In genomic region chr17:73226556-73227172, GRCh38 we compare ENCODE assay signal across 13 cellular contexts. TPM values are rescaled to one million over a fixed set of nuclear protein-coding genes. Genes with fewer than 3 reads are reported as not detected.
A peak's percentile ranks its signal among the peaks of the same experiment; 100 is the strongest.
DNase-seq lines count a peak whose midpoint lies in the region; ATAC-seq, FAIRE-seq and TF ChIP-seq lines count a peak whose summit lies in the region.
"Had no signal": no experiment of that assay in that cellular context is flagged by ENCODE, and none has a peak within 500 bp of the region (broad histone marks: within the 10 kb centered on the region; RNA-seq: fewer than 3 reads in every experiment).

No MANE protein-coding gene starts in this region.

- H3K36me3 Mint-ChIP-seq in activated CD4-positive, alpha-beta memory T cell treated with anti-CD3 and anti-CD28 coated beads, Interleukin-2, amount 10 ng/mL, durations not matched to agents 7 days and 5 days (ENCODE audit: low read depth) = peaks cover 34% of the 10 kb centered on the region

- H3K9me3 ChIP-seq in A549 (no peaks in the 10 kb centered on the region), iPS-18a (ENCODE audit: control insufficient read depth, low read depth, low read length) (no peaks in the 10 kb centered on the region), MG63 (no peaks in the 10 kb centered on the region), transverse colon (no peaks in the 10 kb centered on the region)

- H3K4me1 Mint-ChIP-seq in activated CD4-positive, alpha-beta memory T cell treated with anti-CD3 and anti-CD28 coated beads, Interleukin-2, amount 10 ng/mL, durations not matched to agents 7 days and 5 days = peaks cover 75% of the 10 kb centered on the region

- TF ChIP-seq EP300 in A549 (IDR thresholded peaks at IDR 0.05) (no peak), transverse colon (IDR thresholded peaks at IDR 0.05; ENCODE audit: low read depth) (no peak)

- peak overlapping the region; percentile 65 for H3K4me3 Mint-ChIP-seq in activated CD4-positive, alpha-beta memory T cell treated with anti-CD3 and anti-CD28 coated beads, Interleukin-2, amount 10 ng/mL, durations not matched to agents 7 days and 5 days
- H3K4me3 Mint-ChIP-seq: CD14-positive monocyte; stimulated activated naive B cell treated with anti-CD40 and anti-IgM and Interleukin-4, amounts not matched to agents 10 μg/mL and 1 μg/mL and 100 μg/mL, for 72 hours had no signal

- H3K9ac ChIP-seq in iPS-18a (ENCODE audit: low read length) = peak overlapping the region; percentile 3

- TF ChIP-seq POLR2A in A549 (IDR thresholded peaks at IDR 0.05; ENCODE audit: low read length) (no peak), transverse colon (IDR thresholded peaks at IDR 0.05) (no peak)

- WGBS in A549 (ENCODE audit: missing lambda C conversion rate) = 57% methylated on average over 3 of the region's 3 CpGs
- WGBS in transverse colon (ENCODE audit: low coverage in 1 of 2), 2 donors = 55 to 64% methylated on average over 3 of the region's 3 CpGs

- peak overlapping the region; percentile 14; the same call in 1 of the 3 replicates for H3K4me2 ChIP-seq in A549

- TF ChIP-seq RAD21 in A549 (conservative IDR thresholded peaks at IDR 0.05 in 1 of 2, IDR thresholded peaks at IDR 0.05 in 1 of 2) = no peak

- no peaks in the 10 kb centered on the region for H3K36me3 ChIP-seq in iPS-18a (ENCODE audit: control insufficient read depth, low read depth, low read length)
- H3K36me3 ChIP-seq in MG63 = peaks cover 17% of the 10 kb centered on the region; the same call in 1 of the 2 replicates
- no peaks in the 10 kb centered on the region for H3K36me3 ChIP-seq in transverse colon

- H3K27ac Mint-ChIP-seq in activated CD4-positive, alpha-beta memory T cell treated with anti-CD3 and anti-CD28 coated beads, Interleukin-2, amount 10 ng/mL, durations not matched to agents 7 days and 5 days = peak overlapping the region; percentile 82
- H3K27ac Mint-ChIP-seq: stimulated activated naive B cell treated with anti-CD40 and anti-IgM and Interleukin-4, amounts not matched to agents 10 μg/mL and 1 μg/mL and 100 μg/mL, for 72 hours had no signal

- H3K4me3 ChIP-seq in A549 (no peak overlapping the region), GM12864 (ENCODE audit: low read depth, low read length) (peak overlapping the region; percentile 24; the same call in 1 of the 2 replicates), iPS-18a (ENCODE audit: low read length) (peak overlapping the region; percentile 2), MG63 (no peak overlapping the region), transverse colon (no peak overlapping the region)

- POLR2A ChIA-PET in A549 (lab: Yijun Ruan, JAX) = no interaction called here
- POLR2A ChIA-PET in activated CD4-positive, alpha-beta memory T cell treated with anti-CD3 and anti-CD28 coated beads, Interleukin-2, amount 10 ng/mL, durations not matched to agents 7 days and 5 days (lab: Charles Lee) = interaction anchor here (0.9 to 3.7 kb wide), 10 partner anchors 9 to 501 kb away, joined by 3 to 29 read pairs (median 6); partner anchors contain the start of genes CDC42EP4, COG1 and SSTR2

- ATAC-seq in A549 (no peak), HG02759 (IDR thresholded peaks at IDR 0.05; ENCODE audit: unreplicated experiment) (no peak)

- peaks cover 52% of the 10 kb centered on the region for H3K4me1 ChIP-seq in A549
- H3K4me1 ChIP-seq in iPS-18a (ENCODE audit: control insufficient read depth, low read depth, low read length) = peaks cover 18% of the 10 kb centered on the region
- H3K4me1 ChIP-seq in transverse colon = peaks cover 13 to 49% (median 40%) of the 10 kb centered on the region in 4 donors

- H3K27ac ChIP-seq in A549 (no peak overlapping the region), iPS-18a (ENCODE audit: low read length) (no peak overlapping the region), transverse colon (no peak overlapping the region)

- H3K27me3 Mint-ChIP-seq in activated CD4-positive, alpha-beta memory T cell treated with anti-CD3 and anti-CD28 coated beads, Interleukin-2, amount 10 ng/mL, durations not matched to agents 7 days and 5 days = no peaks in the 10 kb centered on the region
- H3K27me3 Mint-ChIP-seq: stimulated activated naive B cell treated with anti-CD40 and anti-IgM and Interleukin-4, amounts not matched to agents 10 μg/mL and 1 μg/mL and 100 μg/mL, for 72 hours had no signal

- H3K27me3 ChIP-seq in iPS-18a (ENCODE audit: control insufficient read depth, insufficient read depth, low read length) (no peaks in the 10 kb centered on the region), MG63 (no peaks in the 10 kb centered on the region), transverse colon (no peaks in the 10 kb centered on the region)

- no peak for FAIRE-seq in A549 (lab: Jason Lieb, UNC)

- intact Hi-C loops in transverse colon (cut with DNase I; ENCODE audit: low total_unique reads) = no loop called here

- CTCF ChIA-PET in A549 (lab: Yijun Ruan, JAX) = interaction anchor here (1.0 to 2.5 kb wide), 4 partner anchors 10 to 502 kb away, joined by 3 to 8 read pairs (median 4); no protein-coding TSS in a partner anchor
- CTCF ChIA-PET in activated CD4-positive, alpha-beta memory T cell treated with anti-CD3 and anti-CD28 coated beads, Interleukin-2, amount 10 ng/mL, durations not matched to agents 7 days and 5 days (lab: Charles Lee) = interaction anchor here (1.5 to 2.8 kb wide), 3 partner anchors 33 to 143 kb away, joined by 5 to 14 read pairs (median 13); partner anchors contain the start of gene COG1

- TF ChIP-seq CTCF in A549 (IDR thresholded peaks at IDR 0.05) (no peak), GM12864 (IDR thresholded peaks at IDR 0.05; ENCODE audit: low read depth, low read length, missing control alignments) (no peak), transverse colon (IDR thresholded peaks at IDR 0.05) (no peak)

- H3K9me3 Mint-ChIP-seq in activated CD4-positive, alpha-beta memory T cell treated with anti-CD3 and anti-CD28 coated beads, Interleukin-2, amount 10 ng/mL, durations not matched to agents 7 days and 5 days = no peaks in the 10 kb centered on the region
- H3K9me3 Mint-ChIP-seq: CD14-positive monocyte; stimulated activated naive B cell treated with anti-CD40 and anti-IgM and Interleukin-4, amounts not matched to agents 10 μg/mL and 1 μg/mL and 100 μg/mL, for 72 hours had no signal

- DNase-seq in A549 (ENCODE audit: low read depth in 1 of 2, low spot score in 1 of 2) (no peak), GM12864 (ENCODE audit: low read depth) (no peak), MG63 (no peak), transverse colon (no peak)
- DNase-seq in activated CD4-positive, alpha-beta memory T cell treated with anti-CD3 and anti-CD28 coated beads, Interleukin-2, amount 10 ng/mL, durations not matched to agents 7 days and 5 days = no peak
- DNase-seq in stimulated activated naive CD4-positive, alpha-beta T cell (lab: John Stamatoyannopoulos, UW) = no peak
- DNase-seq: cerebellar nuclear complex; glutamatergic neuron; NCI-H345; stimulated activated naive B cell treated with anti-CD40 and anti-IgM and Interleukin-4, amounts not matched to agents 10 μg/mL and 1 μg/mL and 100 μg/mL, for 72 hours had no signal

- in situ Hi-C loops in transverse colon (cut with MboI; ENCODE audit: low pct_ligation_motif_present in 1 of 4, low pct_unique_long_range_greater_than_20kb in 1 of 4, low sequenced_read_pairs in 3 of 4) = no loop called here

TF ChIP-seq in A549, 52 proteins besides CTCF, POLR2A, EP300 and RAD21 (continues in another document):
- TF ChIP-seq PBX3 (IDR thresholded peaks at IDR 0.05) = no peak
- no peak for TF ChIP-seq EHF (CRISPR knock-in tag; IDR thresholded peaks at IDR 0.05)
- no peak for TF ChIP-seq CBX2 (IDR thresholded peaks at IDR 0.05; ENCODE audit: borderline replicate concordance, low read depth)
- TF ChIP-seq JUN (IDR thresholded peaks at IDR 0.05) = no peak
- no peak for TF ChIP-seq RARB (CRISPR knock-in tag; IDR thresholded peaks at IDR 0.05)
- no peak for TF ChIP-seq NFE2L2 (conservative IDR thresholded peaks at IDR 0.05; ENCODE audit: low read length)
- no peak for TF ChIP-seq CHD4 (IDR thresholded peaks at IDR 0.05; ENCODE audit: borderline replicate concordance)
- no peak for TF ChIP-seq SREBF2 (IDR thresholded peaks at IDR 0.05)
- TF ChIP-seq POLR2AphosphoS2 (conservative IDR thresholded peaks at IDR 0.05; ENCODE audit: low read length) = no peak

RNA-seq across cellular contexts. Expression of gene COG1, which starts 33.8 kb away (rescaled TPM):
- polyA plus RNA-seq in A549 (2011; rRNA removed) (26.0 and 30.6 TPM in 2 replicates), A549 (2017; fragmentation: RNase III; extraction: RNeasy Plus Mini Kit Qiagen cat#74134 plus additional on column Dnase treatment) (19.5 to 22.1 TPM (median 21.7 TPM) in 3 replicates)
- 21.0 and 22.6 TPM in 2 replicates for polyA plus RNA-seq in A549 (2012; cell fraction: cytosol; rRNA removed)
- polyA plus RNA-seq in A549 (2012; cell fraction: nucleus; rRNA removed) = 38.5 and 46.0 TPM in 2 replicates
- 49.8 and 51.7 TPM in 2 replicates for polyA minus RNA-seq in A549 (2011; rRNA and poly(A)+ RNA removed)
- total RNA-seq in activated CD4-positive, alpha-beta memory T cell treated with anti-CD3 and anti-CD28 coated beads, Interleukin-2, amount 10 ng/mL, durations not matched to agents 7 days and 5 days = 10 to 100 TPM; 30.4 to 32.9 TPM
- 9.9 and 25.5 TPM in 2 replicates for total RNA-seq in MG63 (2014; rRNA removed; shearing (Covaris generic); ENCODE audit: low replicate concordance)
- total RNA-seq in transverse colon = 100 to 1,000 TPM in 1 of 4 donors, 10 to 100 TPM in 3; 54.2 to 126 (median 69.1) TPM

RNA-seq across cellular contexts. Expression of gene CPSF4L, which starts 35.0 kb away (rescaled TPM):
- 0.13 and 0.17 TPM in 2 replicates for polyA plus RNA-seq in A549 (2011; rRNA removed)
- polyA plus RNA-seq in A549 (2012; cell fraction: cytosol; rRNA removed) = not detected in 2 replicates
- 0.27 TPM in 1 of 2 replicates, not detected in the other for polyA plus RNA-seq in A549 (2012; cell fraction: nucleus; rRNA removed)
- polyA plus RNA-seq in A549 (2017; fragmentation: RNase III; extraction: RNeasy Plus Mini Kit Qiagen cat#74134 plus additional on column Dnase treatment) = not detected in 3 replicates
- polyA minus RNA-seq in A549 (2011; rRNA and poly(A)+ RNA removed) = not detected in 2 replicates
- total RNA-seq in activated CD4-positive, alpha-beta memory T cell treated with anti-CD3 and anti-CD28 coated beads, Interleukin-2, amount 10 ng/mL, durations not matched to agents 7 days and 5 days = not detected
- total RNA-seq in MG63 (2014; rRNA removed; shearing (Covaris generic); ENCODE audit: low replicate concordance) = not detected in 2 replicates
- not detected for total RNA-seq in transverse colon
- polyA plus RNA-seq: CD14-positive monocyte had no signal

Comparison
In these comparisons a context has a peak if more than half of its experiments do, and no peak if none do; other contexts are left out.
1. H3K4me3 ChIP-seq: peak in GM12864 (single experiment) and iPS-18a (single experiment); none in A549 (single experiment), MG63 (single experiment) and transverse colon (0 of 4).